Comparison of ENCODE assay signal across 9 cellular contexts in genomic region chr16:11511328-11511727, GRCh38.
"Had no signal": no experiment of that assay in that cellular context is flagged by ENCODE, and none has a peak within 500 bp of the region (broad histone marks: within the 10 kb centered on the region; RNA-seq: fewer than 3 reads in every experiment).

No MANE protein-coding gene starts in this region.

- H2AFZ ChIP-seq: GM23248 had no signal

- H3K27ac ChIP-seq: GM23248, HL-60 had no signal

- H3K9ac ChIP-seq: GM23248 had no signal

- ATAC-seq: HepG2 had no signal

- DNase-seq: GM23248, GOT3, H9, HCEC 1CT, HFFc6, KG1 had no signal

- H3K4me3 ChIP-seq: GM23248 had no signal

- FAIRE-seq: H54, HepG2 had no signal
